1 cellular context compared by ENCODE assay signal in genomic region chr19:18332917-18333530, GRCh38.
TF ChIP-seq lines count a peak whose summit lies in the region.

No MANE protein-coding gene starts in this region.

TF ChIP-seq in WTC11, 78 proteins besides CTCF, POLR2A, EP300 and RAD21:
- TF ChIP-seq ZNF416 (CRISPR knock-in tag; IDR thresholded peaks at IDR 0.05) (no peak), ETV6 (CRISPR knock-in tag; IDR thresholded peaks at IDR 0.05) (no peak), ZNF425 (CRISPR knock-in tag; conservative IDR thresholded peaks at IDR 0.05) (no peak), NR3C1 (CRISPR knock-in tag; conservative IDR thresholded peaks at IDR 0.05; ENCODE audit: low read depth) (no peak), JAZF1 (CRISPR knock-in tag; IDR thresholded peaks at IDR 0.05) (no peak), EMX1 (CRISPR knock-in tag; IDR thresholded peaks at IDR 0.05) (no peak), NR1H2 (CRISPR knock-in tag; IDR thresholded peaks at IDR 0.05) (no peak), ZNF512 (CRISPR knock-in tag; IDR thresholded peaks at IDR 0.05; ENCODE audit: borderline replicate concordance) (no peak), E2F4 (CRISPR knock-in tag; IDR thresholded peaks at IDR 0.05; ENCODE audit: borderline replicate concordance, low read depth) (no peak)
